In genomic region chr22:43946391-43946680, GRCh38 we compare ENCODE assay signal across 15 cellular contexts. TPM values are rescaled to one million over a fixed set of nuclear protein-coding genes. Genes with fewer than 3 reads are reported as not detected.
DNase-seq lines count a peak whose midpoint lies in the region; ATAC-seq, FAIRE-seq and TF ChIP-seq lines count a peak whose summit lies in the region.
"Had no signal": no experiment of that assay in that cellular context is flagged by ENCODE, and none has a peak within 500 bp of the region (broad histone marks: within the 10 kb centered on the region; RNA-seq: fewer than 3 reads in every experiment).

No MANE protein-coding gene starts in this region.

- no peaks in the 10 kb centered on the region for H3K9me1 ChIP-seq in K562 (ENCODE audit: control insufficient read depth, insufficient read depth, low read length)

- H4K20me1 ChIP-seq in K562 (replicated peaks; ENCODE audit: control insufficient read depth, insufficient read depth, low read length) (no peaks in the 10 kb centered on the region), osteoblast (ENCODE audit: insufficient read depth, low read length) (no peaks in the 10 kb centered on the region)

- in situ Hi-C loops in K562 (cut with MboI): no loop called here

- H3K27ac ChIP-seq in K562 (ENCODE audit: extremely low read depth, low read depth, low read length): no peak overlapping the region
- H3K27ac ChIP-seq in osteoblast (ENCODE audit: low read depth, low read length): no peak overlapping the region
- H3K27ac ChIP-seq: SK-N-MC, stomach had no signal

- H3K79me2 ChIP-seq in K562 (ENCODE audit: control insufficient read depth, insufficient read depth, low read length) (no peaks in the 10 kb centered on the region), osteoblast (ENCODE audit: insufficient read depth, low read length) (no peaks in the 10 kb centered on the region)

- H3K36me3 ChIP-seq in K562 (ENCODE audit: control insufficient read depth, insufficient read depth, low read length) (no peaks in the 10 kb centered on the region), osteoblast (ENCODE audit: insufficient read depth, low read length) (peaks cover 36% of the 10 kb centered on the region)
- H3K36me3 ChIP-seq: stomach had no signal

- no peak for TF ChIP-seq EP300 in K562 (IDR thresholded peaks at IDR 0.05; ENCODE audit: low read length)

- H3K4me1 ChIP-seq in K562 (replicated peaks in 1 of 2; ENCODE audit: control insufficient read depth in 2 of 2, insufficient read depth in 2 of 2, low read length in 2 of 2): peaks cover 0 to 9% of the 10 kb centered on the region in 2 experiments; a peak in 3 of 5 replicates
- peaks cover 3% of the 10 kb centered on the region for H3K4me1 ChIP-seq in osteoblast (ENCODE audit: insufficient read depth, low read length)
- H3K4me1 ChIP-seq: stomach had no signal

- no peak for FAIRE-seq in K562 (lab: Jason Lieb, UNC)
- FAIRE-seq: D721Med had no signal

- H3K27me3 ChIP-seq in K562 (ENCODE audit: control insufficient read depth in 2 of 2, insufficient read depth in 2 of 2, low read length in 2 of 2) (peaks cover 0 to 12% of the 10 kb centered on the region in 2 experiments; a peak in 1 of 5 replicates), osteoblast (ENCODE audit: insufficient read depth, low read length) (no peaks in the 10 kb centered on the region)

- no peak for TF ChIP-seq POLR2A in K562 (conservative IDR thresholded peaks at IDR 0.05)

- 16% methylated on average over 6 of the region's 7 CpGs for WGBS in K562 (ENCODE audit: insufficient coverage, low coverage, missing lambda C conversion rate)

- intact Hi-C loops in K562 (cut with micrococcal nuclease): no loop called here

- H3K9me3 ChIP-seq in K562 (replicated peaks; ENCODE audit: control insufficient read depth, insufficient read depth, low read depth, low read length) (no peaks in the 10 kb centered on the region), osteoblast (ENCODE audit: low read depth, low read length) (no peaks in the 10 kb centered on the region)

- TF ChIP-seq CTCF in K562 (IDR thresholded peaks at IDR 0.05 in 2 of 3, conservative IDR thresholded peaks at IDR 0.05 in 1 of 3; ENCODE audit: insufficient read depth in 2 of 3, low read depth in 1 of 3, low read length in 3 of 3) (peak in 2 of 3 experiments; percentile 35 to 54; a peak in 4 of 6 replicates), osteoblast (IDR thresholded peaks at IDR 0.05; ENCODE audit: extremely low read depth, low read depth, low read length) (no peak)

- no TSS peak for BruUV-seq in K562 (replicated peaks; lab: Mats Ljungman, UMichigan)

- TF ChIP-seq RAD21 in K562 (CRISPR knock-in tag; conservative IDR thresholded peaks at IDR 0.05 in 1 of 2, IDR thresholded peaks at IDR 0.05 in 1 of 2): no peak

- peak overlapping the region; percentile 80 for H2AFZ ChIP-seq in K562 (ENCODE audit: low read depth, low read length)
- no peak overlapping the region for H2AFZ ChIP-seq in osteoblast (ENCODE audit: low read length)

- H3K4me2 ChIP-seq in K562 (ENCODE audit: insufficient read depth, low read length) (peak overlapping the region; percentile 63), osteoblast (ENCODE audit: insufficient read depth, low read length) (no peak overlapping the region)

- CTCF ChIA-PET in K562 (lab: Yijun Ruan, JAX; ENCODE audit: low intra/inter-chr PET ratio): interaction anchor here (1.8 kb wide), 1 partner anchor 63 kb away, joined by 4 read pairs; no protein-coding TSS in a partner anchor

- H3K9ac ChIP-seq in K562 (ENCODE audit: insufficient read depth in 1 of 2, low read depth in 2 of 2, low read length in 2 of 2): no peak overlapping the region

- peak; percentile 88 for ATAC-seq in K562
- ATAC-seq in HG02678 (IDR thresholded peaks at IDR 0.05; ENCODE audit: unreplicated experiment): no peak

- POLR2A ChIA-PET in K562 (lab: Yijun Ruan, JAX): interaction anchor here (0.9 to 1.4 kb wide), 2 partner anchors 9 to 15 kb away, joined by 3 to 7 read pairs; partner anchors contain the start of gene SAMM50

- DNase-seq in SHP77 (lab: John Stamatoyannopoulos, UW) (peak; percentile 2 to 32), SHP77 treated with DMSO at 0.1 percent for 48 hours (lab: John Stamatoyannopoulos, UW) (no peak), Kasumi-1 (lab: John Stamatoyannopoulos, UW) (peak; percentile 8 to 42), K562 (ENCODE audit: extremely low read depth in 1 of 4, low spot score in 3 of 4) (peak; percentile 26 to 33 (median 30)), osteoblast (ENCODE audit: insufficient read length, low spot score, missing footprints) (peak; percentile 62), HuH-7 (ENCODE audit: low spot score) (no peak), NCI-H2107 (lab: John Stamatoyannopoulos, UW) (no peak)

- H3K4me3 ChIP-seq in K562 (no peak overlapping the region), osteoblast (ENCODE audit: insufficient read depth, low read length) (no peak overlapping the region)
- H3K4me3 ChIP-seq: SK-N-MC, skin epidermis, stomach had no signal

TF ChIP-seq in K562, 482 proteins besides CTCF, POLR2A, EP300 and RAD21 (continues in another document):
- TF ChIP-seq ZNF830 (CRISPR knock-in tag; IDR thresholded peaks at IDR 0.05) (no peak), ZNF766 (CRISPR knock-in tag; conservative IDR thresholded peaks at IDR 0.05) (no peak)

RNA-seq across cellular contexts. Expression of gene SAMM50, which starts 8.9 kb away (rescaled TPM):
- total RNA-seq in K562 (2011; cell fraction: chromatin; rRNA removed; ENCODE audit: low replicate concordance): 40.1 and 51.7 TPM in 2 replicates
- 23.7 and 25.2 TPM in 2 replicates for total RNA-seq in K562 (2011; cell fraction: nucleolus; rRNA removed)
- total RNA-seq in K562 (2011; cell fraction: nucleoplasm; rRNA removed): 30.8 and 37.3 TPM in 2 replicates
- total RNA-seq in K562 (2014; rRNA removed) (30.6 and 37.6 TPM in 2 replicates), K562 (2014; rRNA removed; fragmentation: Illumina TruSeq; extraction: Trizol) (35.1 and 35.7 TPM in 2 replicates), K562 (2015; rRNA removed; fragmentation: Illumina TruSeq; extraction: Trizol) (34.8 and 38.3 TPM in 2 replicates), K562 (2021) (46.3 and 46.5 TPM in 2 replicates), osteoblast (36.6 and 41.5 TPM in 2 replicates)
- polyA plus RNA-seq in K562 (2011; rRNA removed) (35.0 and 38.1 TPM in 2 replicates), K562 (2014; fragmentation: Illumina TruSeq; extraction: Trizol) (47.5 and 49.3 TPM in 2 replicates), K562 (2014; fragmentation: Nextera tagmentation; extraction: Ambion mirVana) (10 to 100 TPM; 14.6 to 27.2 TPM), K562 (2014; rRNA removed) (42.4 and 42.9 TPM in 2 replicates)
- polyA plus RNA-seq in K562 (2011; cell fraction: cytosol; rRNA removed): 28.0 and 30.0 TPM in 2 replicates
- polyA plus RNA-seq in K562 (2011; cell fraction: nucleus; rRNA removed): 24.4 and 30.8 TPM in 2 replicates
- polyA plus RNA-seq in K562 (2012): 41.2 and 46.0 TPM in 2 replicates
- 39.2 and 39.4 TPM in 2 replicates for polyA minus RNA-seq in K562 (2011; rRNA and poly(A)+ RNA removed)
- 16.7 and 18.9 TPM in 2 replicates for polyA minus RNA-seq in K562 (2011; cell fraction: cytosol; rRNA and poly(A)+ RNA removed)
- 10.6 and 19.5 TPM in 2 replicates for polyA minus RNA-seq in K562 (2011; cell fraction: nucleus; rRNA and poly(A)+ RNA removed)

RNA-seq across cellular contexts. Expression of gene PNPLA3, which starts 22.7 kb away (rescaled TPM):
- total RNA-seq in K562 (2011; cell fraction: chromatin; rRNA removed; ENCODE audit: low replicate concordance): 3.3 and 5.3 TPM in 2 replicates
- total RNA-seq in K562 (2011; cell fraction: nucleolus; rRNA removed): 0.79 and 1.3 TPM in 2 replicates
- total RNA-seq in K562 (2011; cell fraction: nucleoplasm; rRNA removed): 1.5 and 5.2 TPM in 2 replicates
- total RNA-seq in K562 (2014; rRNA removed) (0.08 TPM in 1 of 2 replicates, not detected in the other), K562 (2014; rRNA removed; fragmentation: Illumina TruSeq; extraction: Trizol) (0.16 TPM in 1 of 2 replicates, not detected in the other), K562 (2015; rRNA removed; fragmentation: Illumina TruSeq; extraction: Trizol) (not detected in 2 replicates), K562 (2021) (0.09 and 0.38 TPM in 2 replicates), osteoblast (8.3 and 14.1 TPM in 2 replicates)
- polyA plus RNA-seq in K562 (2011; rRNA removed) (0.20 and 0.87 TPM in 2 replicates), K562 (2014; fragmentation: Illumina TruSeq; extraction: Trizol) (0.06 and 0.48 TPM in 2 replicates), K562 (2014; fragmentation: Nextera tagmentation; extraction: Ambion mirVana) (not detected), K562 (2014; rRNA removed) (not detected in 2 replicates)
- polyA plus RNA-seq in K562 (2011; cell fraction: cytosol; rRNA removed): 0.75 TPM in 1 of 2 replicates, not detected in the other
- 1.1 and 3.7 TPM in 2 replicates for polyA plus RNA-seq in K562 (2011; cell fraction: nucleus; rRNA removed)
- 0.10 and 0.25 TPM in 2 replicates for polyA plus RNA-seq in K562 (2012)
- 0.53 and 0.96 TPM in 2 replicates for polyA minus RNA-seq in K562 (2011; rRNA and poly(A)+ RNA removed)
- polyA minus RNA-seq in K562 (2011; cell fraction: cytosol; rRNA and poly(A)+ RNA removed): not detected in 2 replicates
- polyA minus RNA-seq in K562 (2011; cell fraction: nucleus; rRNA and poly(A)+ RNA removed): 1.2 and 1.6 TPM in 2 replicates

RNA-seq across cellular contexts. Expression of gene PNPLA5, which starts 54.5 kb away (rescaled TPM):
- total RNA-seq in K562 (2011; cell fraction: chromatin; rRNA removed; ENCODE audit: low replicate concordance): not detected in 2 replicates
- not detected in 2 replicates for total RNA-seq in K562 (2011; cell fraction: nucleolus; rRNA removed)
- total RNA-seq in K562 (2011; cell fraction: nucleoplasm; rRNA removed): not detected in 2 replicates
- total RNA-seq in K562 (2014; rRNA removed) (not detected in 2 replicates), K562 (2014; rRNA removed; fragmentation: Illumina TruSeq; extraction: Trizol) (not detected in 2 replicates), K562 (2015; rRNA removed; fragmentation: Illumina TruSeq; extraction: Trizol) (not detected in 2 replicates), K562 (2021) (not detected in 2 replicates), osteoblast (not detected in 2 replicates)
- polyA plus RNA-seq in K562 (2011; rRNA removed) (not detected in 2 replicates), K562 (2014; fragmentation: Illumina TruSeq; extraction: Trizol) (not detected in 2 replicates), K562 (2014; fragmentation: Nextera tagmentation; extraction: Ambion mirVana) (not detected), K562 (2014; rRNA removed) (not detected in 2 replicates)
- polyA plus RNA-seq in K562 (2011; cell fraction: cytosol; rRNA removed): not detected in 2 replicates
- not detected in 2 replicates for polyA plus RNA-seq in K562 (2011; cell fraction: nucleus; rRNA removed)
- not detected in 2 replicates for polyA plus RNA-seq in K562 (2012)
- polyA minus RNA-seq in K562 (2011; rRNA and poly(A)+ RNA removed): not detected in 2 replicates
- not detected in 2 replicates for polyA minus RNA-seq in K562 (2011; cell fraction: cytosol; rRNA and poly(A)+ RNA removed)
- not detected in 2 replicates for polyA minus RNA-seq in K562 (2011; cell fraction: nucleus; rRNA and poly(A)+ RNA removed)
- total RNA-seq: activated B cell treated with CpG ODN at 0.5 μM for 24 hours; activated naive CD8-positive, alpha-beta T cell treated with anti-CD3 and anti-CD28 coated beads, Interleukin-2, amount 10 ng/mL, durations not matched to agents 7 days and 5 days; mesothelial cell of epicardium; stomach had no signal
- polyA plus RNA-seq: stomach had no signal

Comparison
In these comparisons a context has a peak if more than half of its experiments do, and no peak if none do; other contexts are left out.
1. DNase-seq: peak in SHP77 (2 of 2), Kasumi-1 (2 of 2), K562 (4 of 4) and osteoblast (single experiment); none in SHP77 treated with DMSO at 0.1 percent for 48 hours (single experiment), HuH-7 (single experiment) and NCI-H2107 (single experiment).